ENCODE assay signal across 14 cellular contexts in the genomic region with DNA sequence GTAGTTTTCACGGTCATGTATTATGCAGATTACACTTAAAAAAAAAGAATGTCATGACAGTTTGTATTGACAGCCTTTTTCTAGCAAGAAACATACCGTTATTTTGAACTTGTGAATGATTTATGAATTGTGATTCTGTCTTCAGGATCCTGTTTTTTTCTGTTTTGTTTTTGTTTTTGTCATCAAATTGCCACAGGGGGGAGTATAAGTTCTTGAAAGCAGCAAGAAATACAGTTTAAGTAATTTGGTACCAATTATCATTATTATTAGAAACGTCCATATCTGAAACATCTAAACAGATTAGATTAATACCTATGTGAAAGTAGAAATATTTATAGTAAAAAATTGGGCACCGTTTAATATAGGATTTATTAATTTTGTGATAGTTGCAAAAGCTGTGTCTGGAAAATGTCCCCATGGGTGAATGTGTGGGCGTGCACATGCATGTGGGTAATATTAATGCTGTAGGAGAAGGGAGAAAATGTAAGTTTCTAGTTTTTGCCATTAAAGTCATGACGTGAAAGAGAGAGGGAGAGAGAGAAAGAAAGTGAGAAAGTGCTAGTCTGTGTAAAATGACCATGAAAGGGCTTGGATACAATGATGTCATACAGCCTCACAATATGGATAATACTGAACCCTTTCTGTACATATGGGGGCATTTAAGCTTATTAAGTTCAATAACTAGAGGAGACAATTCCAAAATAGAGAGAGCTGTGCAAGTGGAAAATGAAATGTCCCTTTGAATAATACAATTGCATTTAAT. TPM values are rescaled to one million over a fixed set of nuclear protein-coding genes. Genes with fewer than 3 reads are reported as not detected.
DNase-seq lines count a peak whose midpoint lies in the region; ATAC-seq and TF ChIP-seq lines count a peak whose summit lies in the region.
"Had no signal": no experiment of that assay in that cellular context is flagged by ENCODE, and none has a peak within 500 bp of the region (broad histone marks: within the 10 kb centered on the region; RNA-seq: fewer than 3 reads in every experiment).

No MANE protein-coding gene starts in this region.

- in situ Hi-C loops in gastrocnemius medialis (cut with MboI; ENCODE audit: low sequenced_read_pairs in 4 of 4) = no loop called here

- ATAC-seq in RWPE2 (ENCODE audit: low read depth) = no peak
- no peak for ATAC-seq in gastrocnemius medialis
- ATAC-seq: activated CD4-positive, CD25-positive, alpha-beta regulatory T cell treated with anti-CD3 and anti-CD28 coated beads, Interleukin-2, amount 50 U/mL, for 24 hours had no signal

- no peak for TF ChIP-seq POLR2A in gastrocnemius medialis (IDR thresholded peaks at IDR 0.05)

- H3K27ac ChIP-seq in cardiac muscle cell (no peak overlapping the region), RWPE2 (ENCODE audit: poor library complexity, severe bottlenecking) (no peak overlapping the region), tibial artery (no peak overlapping the region), gastrocnemius medialis (no peak overlapping the region)
- H3K27ac ChIP-seq: spleen, upper lobe of left lung had no signal

- H3K36me3 ChIP-seq in cardiac muscle cell (no peaks in the 10 kb centered on the region), RWPE2 (ENCODE audit: low read depth) (no peaks in the 10 kb centered on the region), tibial artery (no peaks in the 10 kb centered on the region), gastrocnemius medialis (no peaks in the 10 kb centered on the region)
- H3K36me3 ChIP-seq: spleen, upper lobe of left lung had no signal

- H3K4me3 ChIP-seq in cardiac muscle cell (no peak overlapping the region), RWPE2 (ENCODE audit: severe bottlenecking) (no peak overlapping the region), fibroblast of the aortic adventitia (ENCODE audit: low read depth, low read length) (no peak overlapping the region), tibial artery (no peak overlapping the region), gastrocnemius medialis (no peak overlapping the region)
- H3K4me3 ChIP-seq: spleen, upper lobe of left lung had no signal

- intact Hi-C loops in cardiac septum (cut with DNase I) (no loop called here), tibial artery (cut with DNase I; ENCODE audit: low total_unique reads) (no loop called here), gastrocnemius medialis (cut with DNase I; ENCODE audit: low total_unique reads) (no loop called here)

- H3K9me3 ChIP-seq in cardiac muscle cell (ENCODE audit: low read depth) = no peaks in the 10 kb centered on the region
- H3K9me3 ChIP-seq in RWPE2 (ENCODE audit: severe bottlenecking) = no peaks in the 10 kb centered on the region
- no peaks in the 10 kb centered on the region for H3K9me3 ChIP-seq in tibial artery
- no peaks in the 10 kb centered on the region for H3K9me3 ChIP-seq in gastrocnemius medialis
- H3K9me3 ChIP-seq: spleen, upper lobe of left lung had no signal

- TF ChIP-seq CTCF in cardiac muscle cell (IDR thresholded peaks at IDR 0.05; ENCODE audit: low read depth, low read length) (peak; percentile 39), RWPE2 (IDR thresholded peaks at IDR 0.05; ENCODE audit: poor library complexity, severe bottlenecking) (peak; percentile 55), fibroblast of the aortic adventitia (IDR thresholded peaks at IDR 0.05; ENCODE audit: insufficient read depth, low read length) (peak; percentile 39), tibial artery (IDR thresholded peaks at IDR 0.05) (peak; percentile 24 to 30), gastrocnemius medialis (IDR thresholded peaks at IDR 0.05 in 4 of 5, conservative IDR thresholded peaks at IDR 0.05 in 1 of 5) (no peak)

- H3K27me3 ChIP-seq in cardiac muscle cell (no peaks in the 10 kb centered on the region), RWPE2 (ENCODE audit: insufficient read depth, poor library complexity, severe bottlenecking) (no peaks in the 10 kb centered on the region), tibial artery (no peaks in the 10 kb centered on the region), gastrocnemius medialis (no peaks in the 10 kb centered on the region)
- H3K27me3 ChIP-seq: spleen, upper lobe of left lung had no signal

- peak in 1 of 2 donors; percentile 53 for DNase-seq in cardiac muscle cell (ENCODE audit: low read depth in 1 of 2, low spot score in 1 of 2)
- DNase-seq in cardiac septum (ENCODE audit: low spot score) = no peak
- DNase-seq in RWPE2 (ENCODE audit: low spot score) = no peak
- DNase-seq in fibroblast of the aortic adventitia (ENCODE audit: low read depth) = peak; percentile 62
- no peak for DNase-seq in tibial artery
- no peak for DNase-seq in gastrocnemius medialis
- DNase-seq in NOMO-1 treated with dmso at 0.1 percent for 144 hours (lab: John Stamatoyannopoulos, UW; ENCODE audit: unreplicated experiment) = no peak
- no peak for DNase-seq in activated CD8-positive, alpha-beta memory T cell treated with anti-CD3 and anti-CD28 coated beads, Interleukin-2, amount 50 U/mL, for 48 hours
- DNase-seq: amygdala, NCI-H1105, NCI-H82, spleen, upper lobe of left lung had no signal

- H3K4me1 ChIP-seq in cardiac muscle cell (ENCODE audit: low read depth) (no peaks in the 10 kb centered on the region), RWPE2 (ENCODE audit: insufficient read depth, poor library complexity, severe bottlenecking) (no peaks in the 10 kb centered on the region), tibial artery (peaks cover 0 to 5% (median 0%) of the 10 kb centered on the region in 4 donors), gastrocnemius medialis (no peaks in the 10 kb centered on the region)
- H3K4me1 ChIP-seq: upper lobe of left lung had no signal

RNA-seq across cellular contexts. Expression of gene CCN2, which starts 9.4 kb away (rescaled TPM):
- total RNA-seq in cardiac muscle cell = 17.2 and 20.1 TPM in 2 replicates
- 44.3 and 48.1 TPM in 2 replicates for polyA plus RNA-seq in cardiac muscle cell
- total RNA-seq in cardiac septum = 76.5 TPM
- total RNA-seq in fibroblast of the aortic adventitia (ENCODE audit: low replicate concordance) = 15.9 and 118 TPM in 2 replicates
- 10 to 100 TPM in 3 of 4 donors, 1 to 10 TPM in 1; 5.1 to 33.6 (median 17.6) TPM for total RNA-seq in gastrocnemius medialis

Comparison
In these comparisons a context has a peak if more than half of its experiments do, and no peak if none do; other contexts are left out.
1. CTCF ChIP-seq: peak in cardiac muscle cell (single experiment), RWPE2 (single experiment), fibroblast of the aortic adventitia (single experiment) and tibial artery (2 of 2); none in gastrocnemius medialis (0 of 5).